16 cellular contexts compared by ENCODE assay signal in genomic region chr2:64773461-64774118, GRCh38.
"Had no signal": no experiment of that assay in that cellular context is flagged by ENCODE, and none has a peak within 500 bp of the region (broad histone marks: within the 10 kb centered on the region; RNA-seq: fewer than 3 reads in every experiment).

No MANE protein-coding gene starts in this region.

- H3K9me3 ChIP-seq: suprapubic skin, upper lobe of left lung had no signal

- H3K36me3 ChIP-seq: adrenal gland, suprapubic skin, upper lobe of left lung had no signal

- DNase-seq: activated CD4-positive, alpha-beta T cell treated with anti-CD3 and anti-CD28 coated beads, Interleukin-2, amount 50 U/mL, for 4 hours; activated CD4-positive, CD25-positive, alpha-beta regulatory T cell treated with anti-CD3 and anti-CD28 coated beads, Interleukin-2, amount 50 U/mL, for 72 hours; activated naive CD4-positive, alpha-beta T cell treated with anti-CD3 and anti-CD28 coated beads, Interleukin-2, amount 50 U/mL, for 16 hours; activated T-cell treated with anti-CD3 and anti-CD28 coated beads, Interleukin-2, amount 50 U/mL, for 1 hour; adrenal gland; central memory CD4-positive, alpha-beta T cell; effector memory CD8-positive, alpha-beta T cell; left cardiac atrium; naive thymus-derived CD8-positive, alpha-beta T cell; stimulated activated CD4-positive, alpha-beta T cell treated with anti-CD3 and anti-CD28 coated beads, Interleukin-12 subunit alpha, Interleukin-12 subunit beta, amount 100 ng/mL, for 4 hours; stimulated activated naive CD4-positive, alpha-beta T cell; upper lobe of left lung had no signal

- H3K27ac ChIP-seq: adrenal gland, epithelial cell of prostate, suprapubic skin, upper lobe of left lung had no signal

- H3K4me3 ChIP-seq: adrenal gland, lung, suprapubic skin, upper lobe of left lung had no signal

- ATAC-seq: effector memory CD8-positive, alpha-beta T cell; left cardiac atrium; naive thymus-derived CD8-positive, alpha-beta T cell; right cardiac atrium had no signal

- H3K27me3 ChIP-seq: adrenal gland, suprapubic skin, upper lobe of left lung had no signal
